1 cellular context compared by ENCODE assay signal in the genomic region with DNA sequence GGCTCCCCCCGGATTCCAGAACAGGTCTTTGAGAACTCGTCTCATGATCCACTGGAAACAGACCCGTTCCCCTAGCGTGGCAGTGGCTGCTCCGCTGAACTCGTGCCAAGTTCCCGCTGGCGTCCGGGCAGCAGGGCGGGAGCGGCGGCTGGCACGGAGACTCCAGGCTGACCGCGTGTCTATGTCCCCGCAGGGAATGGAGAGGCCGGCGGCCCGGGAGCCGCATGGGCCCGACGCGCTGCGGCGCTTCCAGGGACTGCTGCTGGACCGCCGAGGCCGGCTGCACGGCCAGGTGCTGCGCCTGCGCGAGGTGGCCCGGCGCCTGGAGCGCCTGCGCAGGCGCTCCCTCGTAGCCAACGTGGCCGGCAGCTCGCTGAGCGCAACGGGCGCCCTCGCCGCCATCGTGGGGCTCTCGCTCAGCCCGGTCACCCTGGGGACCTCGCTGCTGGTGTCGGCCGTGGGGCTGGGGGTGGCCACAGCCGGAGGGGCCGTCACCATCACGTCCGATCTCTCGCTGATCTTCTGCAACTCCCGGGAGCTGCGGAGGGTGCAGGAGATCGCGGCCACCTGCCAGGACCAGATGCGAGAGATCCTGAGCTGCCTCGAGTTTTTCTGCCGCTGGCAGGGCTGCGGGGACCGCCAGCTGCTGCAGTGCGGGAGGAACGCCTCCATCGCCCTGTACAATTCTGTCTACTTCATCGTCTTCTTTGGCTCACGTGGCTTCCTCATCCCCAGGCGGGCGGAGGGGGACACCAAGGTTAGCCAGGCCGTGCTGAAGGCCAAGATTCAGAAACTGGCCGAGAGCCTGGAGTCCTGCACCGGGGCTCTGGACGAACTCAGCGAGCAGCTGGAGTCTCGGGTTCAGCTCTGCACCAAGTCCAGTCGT.
TF ChIP-seq lines count a peak whose summit lies in the region.

No MANE protein-coding gene starts in this region.

TF ChIP-seq in WTC11, 78 proteins besides CTCF, POLR2A, EP300 and RAD21 (continued from another document):
- TF ChIP-seq, protein P1, sequence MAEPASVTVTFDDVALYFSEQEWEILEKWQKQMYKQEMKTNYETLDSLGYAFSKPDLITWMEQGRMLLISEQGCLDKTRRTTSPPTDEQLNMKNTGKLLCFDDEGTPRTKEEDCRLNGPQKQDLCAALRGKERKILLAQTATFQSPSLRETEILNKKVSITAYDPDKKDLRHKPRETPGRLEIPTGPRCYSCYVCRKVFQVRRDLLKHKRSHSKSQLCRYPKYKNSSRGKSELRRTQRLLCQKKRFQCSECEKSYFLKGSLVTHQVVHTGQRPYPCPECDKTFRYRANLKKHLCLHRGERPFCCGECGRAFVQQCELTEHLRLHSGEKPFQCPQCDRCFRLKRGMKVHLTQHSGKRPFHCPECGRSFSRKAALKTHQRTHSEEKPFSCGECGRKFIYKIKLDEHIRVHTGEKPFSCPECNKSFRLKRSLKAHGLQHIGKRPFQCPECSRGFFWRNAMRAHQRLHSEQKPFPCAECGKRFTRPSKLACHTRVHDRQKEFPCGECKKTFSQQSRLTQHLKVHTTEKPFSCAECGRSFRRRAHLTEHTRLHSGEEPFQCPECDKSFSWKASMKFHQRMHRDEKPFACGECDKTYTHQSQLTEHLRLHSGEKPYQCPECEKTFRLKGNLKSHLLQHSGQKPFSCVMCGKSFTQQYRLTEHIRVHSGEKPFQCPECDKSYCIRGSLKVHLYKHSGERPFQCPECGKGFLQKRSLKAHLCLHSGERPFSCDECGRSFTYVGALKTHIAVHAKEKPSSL (CRISPR knock-in tag; conservative IDR thresholded peaks at IDR 0.05) = no peak
- TF ChIP-seq, protein P2, sequence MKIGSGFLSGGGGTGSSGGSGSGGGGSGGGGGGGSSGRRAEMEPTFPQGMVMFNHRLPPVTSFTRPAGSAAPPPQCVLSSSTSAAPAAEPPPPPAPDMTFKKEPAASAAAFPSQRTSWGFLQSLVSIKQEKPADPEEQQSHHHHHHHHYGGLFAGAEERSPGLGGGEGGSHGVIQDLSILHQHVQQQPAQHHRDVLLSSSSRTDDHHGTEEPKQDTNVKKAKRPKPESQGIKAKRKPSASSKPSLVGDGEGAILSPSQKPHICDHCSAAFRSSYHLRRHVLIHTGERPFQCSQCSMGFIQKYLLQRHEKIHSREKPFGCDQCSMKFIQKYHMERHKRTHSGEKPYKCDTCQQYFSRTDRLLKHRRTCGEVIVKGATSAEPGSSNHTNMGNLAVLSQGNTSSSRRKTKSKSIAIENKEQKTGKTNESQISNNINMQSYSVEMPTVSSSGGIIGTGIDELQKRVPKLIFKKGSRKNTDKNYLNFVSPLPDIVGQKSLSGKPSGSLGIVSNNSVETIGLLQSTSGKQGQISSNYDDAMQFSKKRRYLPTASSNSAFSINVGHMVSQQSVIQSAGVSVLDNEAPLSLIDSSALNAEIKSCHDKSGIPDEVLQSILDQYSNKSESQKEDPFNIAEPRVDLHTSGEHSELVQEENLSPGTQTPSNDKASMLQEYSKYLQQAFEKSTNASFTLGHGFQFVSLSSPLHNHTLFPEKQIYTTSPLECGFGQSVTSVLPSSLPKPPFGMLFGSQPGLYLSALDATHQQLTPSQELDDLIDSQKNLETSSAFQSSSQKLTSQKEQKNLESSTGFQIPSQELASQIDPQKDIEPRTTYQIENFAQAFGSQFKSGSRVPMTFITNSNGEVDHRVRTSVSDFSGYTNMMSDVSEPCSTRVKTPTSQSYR (CRISPR knock-in tag; IDR thresholded peaks at IDR 0.05) = peak; percentile 67
- TF ChIP-seq TEAD4 (CRISPR knock-in tag; IDR thresholded peaks at IDR 0.05) (peak; percentile 53; the same call in 1 of the 2 replicates), ELF4 (CRISPR knock-in tag; IDR thresholded peaks at IDR 0.05; ENCODE audit: low read depth) (0 out of 2 replicates have a peak, but pooled peaks have one; percentile 74), ETV6 (CRISPR knock-in tag; IDR thresholded peaks at IDR 0.05) (peak; percentile 90; the same call in 1 of the 2 replicates), FOXJ3 (CRISPR knock-in tag; IDR thresholded peaks at IDR 0.05; ENCODE audit: borderline replicate concordance) (no peak), MXD4 (CRISPR knock-in tag; IDR thresholded peaks at IDR 0.05; ENCODE audit: borderline replicate concordance) (no peak), NR3C1 (CRISPR knock-in tag; conservative IDR thresholded peaks at IDR 0.05; ENCODE audit: low read depth) (peak; percentile 92), TP53 (CRISPR knock-in tag; IDR thresholded peaks at IDR 0.05) (peak; percentile 97), NR2C2 (CRISPR knock-in tag; IDR thresholded peaks at IDR 0.05) (peak; percentile 65; the same call in 1 of the 2 replicates), SMAD3 (CRISPR knock-in tag; IDR thresholded peaks at IDR 0.05; ENCODE audit: borderline replicate concordance) (peak; percentile 96), PRDM15 (CRISPR knock-in tag; IDR thresholded peaks at IDR 0.05) (peak; percentile 48; the same call in 1 of the 2 replicates), SP1 (CRISPR knock-in tag; conservative IDR thresholded peaks at IDR 0.05) (0 out of 2 replicates have a peak, but pooled peaks have one; percentile 36), ATF1 (CRISPR knock-in tag; IDR thresholded peaks at IDR 0.05) (0 out of 2 replicates have a peak, but pooled peaks have one; percentile 23), TEAD1 (CRISPR knock-in tag; IDR thresholded peaks at IDR 0.05) (peak; percentile 91; the same call in 1 of the 2 replicates), ZNF671 (CRISPR knock-in tag; IDR thresholded peaks at IDR 0.05) (no peak), HMGA2 (CRISPR knock-in tag; IDR thresholded peaks at IDR 0.05) (no peak), TCF7 (CRISPR knock-in tag; IDR thresholded peaks at IDR 0.05; ENCODE audit: low read depth) (peak; percentile 93), ZNF317 (CRISPR knock-in tag; IDR thresholded peaks at IDR 0.05; ENCODE audit: borderline replicate concordance, low read depth) (0 out of 2 replicates have a peak, but pooled peaks have one; percentile 35), ZBTB21 (CRISPR knock-in tag; IDR thresholded peaks at IDR 0.05; ENCODE audit: borderline replicate concordance) (peak; percentile 75), ATF6 (CRISPR knock-in tag; IDR thresholded peaks at IDR 0.05) (no peak)
- TF ChIP-seq, protein P3, sequence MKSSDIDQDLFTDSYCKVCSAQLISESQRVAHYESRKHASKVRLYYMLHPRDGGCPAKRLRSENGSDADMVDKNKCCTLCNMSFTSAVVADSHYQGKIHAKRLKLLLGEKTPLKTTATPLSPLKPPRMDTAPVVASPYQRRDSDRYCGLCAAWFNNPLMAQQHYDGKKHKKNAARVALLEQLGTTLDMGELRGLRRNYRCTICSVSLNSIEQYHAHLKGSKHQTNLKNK (CRISPR knock-in tag; IDR thresholded peaks at IDR 0.05) = no peak
- TF ChIP-seq, protein P4, sequence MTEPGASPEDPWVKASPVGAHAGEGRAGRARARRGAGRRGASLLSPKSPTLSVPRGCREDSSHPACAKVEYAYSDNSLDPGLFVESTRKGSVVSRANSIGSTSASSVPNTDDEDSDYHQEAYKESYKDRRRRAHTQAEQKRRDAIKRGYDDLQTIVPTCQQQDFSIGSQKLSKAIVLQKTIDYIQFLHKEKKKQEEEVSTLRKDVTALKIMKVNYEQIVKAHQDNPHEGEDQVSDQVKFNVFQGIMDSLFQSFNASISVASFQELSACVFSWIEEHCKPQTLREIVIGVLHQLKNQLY (CRISPR knock-in tag; IDR thresholded peaks at IDR 0.05) = no peak
- TF ChIP-seq, protein P5, sequence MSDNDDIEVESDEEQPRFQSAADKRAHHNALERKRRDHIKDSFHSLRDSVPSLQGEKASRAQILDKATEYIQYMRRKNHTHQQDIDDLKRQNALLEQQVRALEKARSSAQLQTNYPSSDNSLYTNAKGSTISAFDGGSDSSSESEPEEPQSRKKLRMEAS (CRISPR knock-in tag; IDR thresholded peaks at IDR 0.05) = peak; percentile 97
- TF ChIP-seq, protein P6, sequence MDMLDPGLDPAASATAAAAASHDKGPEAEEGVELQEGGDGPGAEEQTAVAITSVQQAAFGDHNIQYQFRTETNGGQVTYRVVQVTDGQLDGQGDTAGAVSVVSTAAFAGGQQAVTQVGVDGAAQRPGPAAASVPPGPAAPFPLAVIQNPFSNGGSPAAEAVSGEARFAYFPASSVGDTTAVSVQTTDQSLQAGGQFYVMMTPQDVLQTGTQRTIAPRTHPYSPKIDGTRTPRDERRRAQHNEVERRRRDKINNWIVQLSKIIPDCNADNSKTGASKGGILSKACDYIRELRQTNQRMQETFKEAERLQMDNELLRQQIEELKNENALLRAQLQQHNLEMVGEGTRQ (CRISPR knock-in tag; IDR thresholded peaks at IDR 0.05) = no peak; the same call in 1 of the 2 replicates
- TF ChIP-seq, protein P7, sequence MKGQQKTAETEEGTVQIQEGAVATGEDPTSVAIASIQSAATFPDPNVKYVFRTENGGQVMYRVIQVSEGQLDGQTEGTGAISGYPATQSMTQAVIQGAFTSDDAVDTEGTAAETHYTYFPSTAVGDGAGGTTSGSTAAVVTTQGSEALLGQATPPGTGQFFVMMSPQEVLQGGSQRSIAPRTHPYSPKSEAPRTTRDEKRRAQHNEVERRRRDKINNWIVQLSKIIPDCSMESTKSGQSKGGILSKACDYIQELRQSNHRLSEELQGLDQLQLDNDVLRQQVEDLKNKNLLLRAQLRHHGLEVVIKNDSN (CRISPR knock-in tag; IDR thresholded peaks at IDR 0.05) = no peak; the same call in none of the 2 replicates
- TF ChIP-seq, protein P8, sequence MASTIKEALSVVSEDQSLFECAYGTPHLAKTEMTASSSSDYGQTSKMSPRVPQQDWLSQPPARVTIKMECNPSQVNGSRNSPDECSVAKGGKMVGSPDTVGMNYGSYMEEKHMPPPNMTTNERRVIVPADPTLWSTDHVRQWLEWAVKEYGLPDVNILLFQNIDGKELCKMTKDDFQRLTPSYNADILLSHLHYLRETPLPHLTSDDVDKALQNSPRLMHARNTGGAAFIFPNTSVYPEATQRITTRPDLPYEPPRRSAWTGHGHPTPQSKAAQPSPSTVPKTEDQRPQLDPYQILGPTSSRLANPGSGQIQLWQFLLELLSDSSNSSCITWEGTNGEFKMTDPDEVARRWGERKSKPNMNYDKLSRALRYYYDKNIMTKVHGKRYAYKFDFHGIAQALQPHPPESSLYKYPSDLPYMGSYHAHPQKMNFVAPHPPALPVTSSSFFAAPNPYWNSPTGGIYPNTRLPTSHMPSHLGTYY (CRISPR knock-in tag; IDR thresholded peaks at IDR 0.05) = no peak
- TF ChIP-seq, protein P9, sequence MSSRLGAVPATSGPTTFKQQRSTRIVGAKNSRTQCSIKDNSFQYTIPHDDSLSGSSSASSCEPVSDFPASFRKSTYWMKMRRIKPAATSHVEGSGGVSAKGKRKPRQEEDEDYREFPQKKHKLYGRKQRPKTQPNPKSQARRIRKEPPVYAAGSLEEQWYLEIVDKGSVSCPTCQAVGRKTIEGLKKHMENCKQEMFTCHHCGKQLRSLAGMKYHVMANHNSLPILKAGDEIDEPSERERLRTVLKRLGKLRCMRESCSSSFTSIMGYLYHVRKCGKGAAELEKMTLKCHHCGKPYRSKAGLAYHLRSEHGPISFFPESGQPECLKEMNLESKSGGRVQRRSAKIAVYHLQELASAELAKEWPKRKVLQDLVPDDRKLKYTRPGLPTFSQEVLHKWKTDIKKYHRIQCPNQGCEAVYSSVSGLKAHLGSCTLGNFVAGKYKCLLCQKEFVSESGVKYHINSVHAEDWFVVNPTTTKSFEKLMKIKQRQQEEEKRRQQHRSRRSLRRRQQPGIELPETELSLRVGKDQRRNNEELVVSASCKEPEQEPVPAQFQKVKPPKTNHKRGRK (CRISPR knock-in tag; IDR thresholded peaks at IDR 0.05; ENCODE audit: borderline replicate concordance) = no peak
